25 cellular contexts compared by ENCODE assay signal in the genomic region with DNA sequence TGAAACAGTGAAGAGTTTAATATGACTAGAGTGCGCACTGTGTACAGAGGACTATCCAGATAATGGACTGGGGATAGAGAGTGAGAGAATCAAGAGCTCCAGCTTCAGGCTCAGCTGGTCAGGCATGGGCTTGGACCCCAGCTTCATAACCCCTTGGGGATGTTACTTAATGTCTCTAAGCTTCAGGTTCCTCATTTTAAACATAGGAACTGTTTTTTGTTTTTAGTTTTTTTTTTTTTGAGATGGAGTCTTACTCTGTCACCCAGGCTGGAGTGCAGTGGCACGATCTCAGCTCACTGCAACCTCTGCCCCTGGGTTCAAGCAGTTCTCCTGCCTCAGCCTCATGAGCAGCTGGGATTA. TPM values are rescaled to one million over a fixed set of nuclear protein-coding genes. Genes with fewer than 3 reads are reported as not detected.
"Had no signal": no experiment of that assay in that cellular context is flagged by ENCODE, and none has a peak within 500 bp of the region (broad histone marks: within the 10 kb centered on the region; RNA-seq: fewer than 3 reads in every experiment).

No MANE protein-coding gene starts in this region.

- H2AFZ ChIP-seq: neural progenitor cell had no signal

- H3K27me3 ChIP-seq: colonic mucosa, left lung, right atrium auricular region, transverse colon, uterus had no signal

- H3K36me3 ChIP-seq: brain microvascular endothelial cell, colonic mucosa, left lung, neural progenitor cell, prostate gland, right atrium auricular region, transverse colon, uterus had no signal

- H3K36me3 Mint-ChIP-seq: neural progenitor cell had no signal

- H3K4me3 Mint-ChIP-seq: activated CD4-positive, alpha-beta T cell treated with anti-CD3 and anti-CD28 coated beads, Interleukin-2, amount 10 ng/mL, durations not matched to agents 7 days and 5 days; activated CD8-positive, alpha-beta T cell treated with anti-CD3 and anti-CD28 coated beads, Interleukin-2, amount 10 ng/mL, durations not matched to agents 7 days and 5 days; activated naive CD4-positive, alpha-beta T cell treated with anti-CD3 and anti-CD28 coated beads for 36 hours; activated T-cell treated with anti-CD3 and anti-CD28 coated beads, Interleukin-2, amount 50 U/mL, for 4 hours; central memory CD8-positive, alpha-beta T cell; neural progenitor cell had no signal

- H3K9me3 Mint-ChIP-seq: activated CD4-positive, alpha-beta T cell treated with anti-CD3 and anti-CD28 coated beads, Interleukin-2, amount 10 ng/mL, durations not matched to agents 7 days and 5 days; activated naive CD4-positive, alpha-beta T cell treated with anti-CD3 and anti-CD28 coated beads for 36 hours; activated T-cell treated with anti-CD3 and anti-CD28 coated beads, Interleukin-2, amount 50 U/mL, for 4 hours; central memory CD8-positive, alpha-beta T cell; neural progenitor cell had no signal

- H3K27ac ChIP-seq: brain microvascular endothelial cell, colonic mucosa, foreskin keratinocyte, left lung, neural progenitor cell, prostate gland, right atrium auricular region, transverse colon, uterus had no signal

- ATAC-seq: activated CD8-positive, alpha-beta T cell treated with anti-CD3 and anti-CD28 coated beads, Interleukin-2, amount 10 ng/mL, durations not matched to agents 7 days and 5 days; activated T-cell treated with anti-CD3 and anti-CD28 coated beads, Interleukin-2, amount 50 U/mL, for 4 hours; left lung; stimulated activated naive CD8-positive, alpha-beta T cell treated with anti-CD3 and anti-CD28 coated beads, Interleukin-15, Interleukin-2, amounts not matched to agents 100 U/mL and 50 U/mL, for 24 hours had no signal

- H3K4me1 Mint-ChIP-seq: neural progenitor cell had no signal

- H3K9me3 ChIP-seq: colonic mucosa, left lung, prostate gland, right atrium auricular region, transverse colon, uterus had no signal

- H3K4me3 ChIP-seq: colonic mucosa, left lung, neural progenitor cell, prostate gland, right atrium auricular region, transverse colon, uterus had no signal

- H3K27me3 Mint-ChIP-seq: central memory CD8-positive, alpha-beta T cell had no signal

- DNase-seq: activated CD4-positive, alpha-beta T cell treated with anti-CD3 and anti-CD28 coated beads, Interleukin-2, amount 10 ng/mL, durations not matched to agents 7 days and 5 days; activated CD8-positive, alpha-beta T cell treated with anti-CD3 and anti-CD28 coated beads, Interleukin-2, amount 10 ng/mL, durations not matched to agents 7 days and 5 days; activated naive CD4-positive, alpha-beta T cell treated with anti-CD3 and anti-CD28 coated beads for 36 hours; activated T-cell treated with anti-CD3 and anti-CD28 coated beads, Interleukin-2, amount 50 U/mL, for 4 hours; anterior cingulate cortex; brain microvascular endothelial cell; colonic mucosa; foreskin keratinocyte; left lung; mammary epithelial cell; stimulated activated CD4-positive, alpha-beta T cell treated with anti-CD3 and anti-CD28 coated beads, Interleukin-12 subunit alpha, Interleukin-12 subunit beta, amount 100 ng/mL, for 4 hours; stimulated activated CD4-positive, alpha-beta T cell treated with anti-CD3 and anti-CD28 coated beads, Interleukin-1b, Interleukin-23, amount 100 ng/mL, for 48 hours; stimulated activated CD8-positive, alpha-beta memory T cell treated with anti-CD3 and anti-CD28 coated beads, Interleukin-4, amount 100 ng/mL, for 48 hours; stimulated activated naive CD8-positive, alpha-beta T cell treated with anti-CD3 and anti-CD28 coated beads, Interleukin-15, Interleukin-2, amounts not matched to agents 100 U/mL and 50 U/mL, for 24 hours; T-helper 9 cell; transverse colon; uterus had no signal

- H3K4me1 ChIP-seq: colonic mucosa, foreskin keratinocyte, left lung, neural progenitor cell, prostate gland, right atrium auricular region, transverse colon had no signal

- H3K27ac Mint-ChIP-seq: activated CD4-positive, alpha-beta T cell treated with anti-CD3 and anti-CD28 coated beads, Interleukin-2, amount 10 ng/mL, durations not matched to agents 7 days and 5 days; activated CD8-positive, alpha-beta T cell treated with anti-CD3 and anti-CD28 coated beads, Interleukin-2, amount 10 ng/mL, durations not matched to agents 7 days and 5 days; activated naive CD4-positive, alpha-beta T cell treated with anti-CD3 and anti-CD28 coated beads for 36 hours; neural progenitor cell had no signal

- H3K9ac ChIP-seq: neural progenitor cell had no signal

- H3K4me2 ChIP-seq: neural progenitor cell had no signal

RNA-seq across cellular contexts. Expression of a gene that starts 18.0 kb away (rescaled TPM):
- total RNA-seq: activated CD8-positive, alpha-beta T cell treated with anti-CD3 and anti-CD28 coated beads, Interleukin-2, amount 10 ng/mL, durations not matched to agents 7 days and 5 days; activated naive CD4-positive, alpha-beta T cell treated with anti-CD3 and anti-CD28 coated beads for 36 hours; colonic mucosa; epithelial cell of proximal tubule; foreskin keratinocyte; kidney epithelial cell; mammary epithelial cell; osteocyte; prostate gland; right atrium auricular region; transverse colon; uterus had no signal
- polyA plus RNA-seq: fibroblast of lung, foreskin keratinocyte, mammary epithelial cell had no signal
